In the genomic region with DNA sequence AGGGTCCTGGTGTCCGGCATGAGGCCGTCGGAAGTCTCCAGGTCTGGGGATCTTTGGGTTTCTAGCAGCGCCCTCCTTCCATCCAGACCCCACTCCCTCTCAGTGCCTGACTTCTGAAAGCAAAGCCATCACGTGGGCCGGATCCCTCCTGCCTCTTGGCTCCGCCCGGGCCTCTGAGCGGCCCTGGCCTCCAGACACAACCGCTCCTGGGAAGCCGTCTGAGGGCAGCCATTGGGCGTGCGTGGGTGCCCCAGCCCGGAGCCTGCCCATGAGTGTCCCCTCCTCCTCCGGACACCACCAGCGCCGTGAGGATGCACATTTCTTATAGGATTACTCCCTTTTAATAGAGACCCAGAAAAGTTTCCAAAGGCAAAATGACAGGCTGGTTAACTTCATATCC, we compare ENCODE assay signal across 1 cellular context.
A peak's percentile ranks its signal among the peaks of the same experiment; 100 is the strongest.
TF ChIP-seq lines count a peak whose summit lies in the region.

No MANE protein-coding gene starts in this region.

TF ChIP-seq in K562, 482 proteins besides CTCF, POLR2A, EP300 and RAD21:
- no peak for TF ChIP-seq ZNF232 (CRISPR knock-in tag; IDR thresholded peaks at IDR 0.05)
- TF ChIP-seq, protein P1, sequence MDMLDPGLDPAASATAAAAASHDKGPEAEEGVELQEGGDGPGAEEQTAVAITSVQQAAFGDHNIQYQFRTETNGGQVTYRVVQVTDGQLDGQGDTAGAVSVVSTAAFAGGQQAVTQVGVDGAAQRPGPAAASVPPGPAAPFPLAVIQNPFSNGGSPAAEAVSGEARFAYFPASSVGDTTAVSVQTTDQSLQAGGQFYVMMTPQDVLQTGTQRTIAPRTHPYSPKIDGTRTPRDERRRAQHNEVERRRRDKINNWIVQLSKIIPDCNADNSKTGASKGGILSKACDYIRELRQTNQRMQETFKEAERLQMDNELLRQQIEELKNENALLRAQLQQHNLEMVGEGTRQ (CRISPR knock-in tag; IDR thresholded peaks at IDR 0.05), result 0 out of 2 replicates have a peak, but pooled peaks have one; percentile 36
- TF ChIP-seq, protein P2, sequence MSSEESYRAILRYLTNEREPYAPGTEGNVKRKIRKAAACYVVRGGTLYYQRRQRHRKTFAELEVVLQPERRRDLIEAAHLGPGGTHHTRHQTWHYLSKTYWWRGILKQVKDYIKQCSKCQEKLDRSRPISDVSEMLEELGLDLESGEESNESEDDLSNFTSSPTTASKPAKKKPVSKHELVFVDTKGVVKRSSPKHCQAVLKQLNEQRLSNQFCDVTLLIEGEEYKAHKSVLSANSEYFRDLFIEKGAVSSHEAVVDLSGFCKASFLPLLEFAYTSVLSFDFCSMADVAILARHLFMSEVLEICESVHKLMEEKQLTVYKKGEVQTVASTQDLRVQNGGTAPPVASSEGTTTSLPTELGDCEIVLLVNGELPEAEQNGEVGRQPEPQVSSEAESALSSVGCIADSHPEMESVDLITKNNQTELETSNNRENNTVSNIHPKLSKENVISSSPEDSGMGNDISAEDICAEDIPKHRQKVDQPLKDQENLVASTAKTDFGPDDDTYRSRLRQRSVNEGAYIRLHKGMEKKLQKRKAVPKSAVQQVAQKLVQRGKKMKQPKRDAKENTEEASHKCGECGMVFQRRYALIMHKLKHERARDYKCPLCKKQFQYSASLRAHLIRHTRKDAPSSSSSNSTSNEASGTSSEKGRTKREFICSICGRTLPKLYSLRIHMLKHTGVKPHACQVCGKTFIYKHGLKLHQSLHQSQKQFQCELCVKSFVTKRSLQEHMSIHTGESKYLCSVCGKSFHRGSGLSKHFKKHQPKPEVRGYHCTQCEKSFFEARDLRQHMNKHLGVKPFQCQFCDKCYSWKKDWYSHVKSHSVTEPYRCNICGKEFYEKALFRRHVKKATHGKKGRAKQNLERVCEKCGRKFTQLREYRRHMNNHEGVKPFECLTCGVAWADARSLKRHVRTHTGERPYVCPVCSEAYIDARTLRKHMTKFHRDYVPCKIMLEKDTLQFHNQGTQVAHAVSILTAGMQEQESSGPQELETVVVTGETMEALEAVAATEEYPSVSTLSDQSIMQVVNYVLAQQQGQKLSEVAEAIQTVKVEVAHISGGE (CRISPR knock-in tag; IDR thresholded peaks at IDR 0.05), result no peak
TF ChIP-seq in K562: peak in this region for 1.
